ENCODE assay signal across 11 cellular contexts in genomic region chr15:74400915-74401757, GRCh38. TPM values are rescaled to one million over a fixed set of nuclear protein-coding genes. Genes with fewer than 3 reads are reported as not detected.
A peak's percentile ranks its signal among the peaks of the same experiment; 100 is the strongest.
DNase-seq lines count a peak whose midpoint lies in the region; ATAC-seq and TF ChIP-seq lines count a peak whose summit lies in the region.
"Had no signal": no experiment of that assay in that cellular context is flagged by ENCODE, and none has a peak within 500 bp of the region (broad histone marks: within the 10 kb centered on the region; RNA-seq: fewer than 3 reads in every experiment).

No MANE protein-coding gene starts in this region.

- peak overlapping the region; percentile 57 for H3K9ac ChIP-seq in MM.1S (ENCODE audit: low read length)

- no peaks in the 10 kb centered on the region for H3K79me2 ChIP-seq in MM.1S (ENCODE audit: low read length)

- no peak for TF ChIP-seq CTCF in MM.1S (IDR thresholded peaks at IDR 0.05; ENCODE audit: low read length)

- H3K4me1 Mint-ChIP-seq in activated naive CD8-positive, alpha-beta T cell treated with anti-CD3 and anti-CD28 coated beads, Interleukin-2, amount 10 ng/mL, durations not matched to agents 7 days and 5 days, result peaks cover 79% of the 10 kb centered on the region

- H3K9me3 ChIP-seq in MM.1S (replicated peaks; ENCODE audit: insufficient read depth, low read length), result no peaks in the 10 kb centered on the region
- H3K9me3 ChIP-seq: esophagus squamous epithelium had no signal

- POLR2A ChIA-PET in activated naive CD8-positive, alpha-beta T cell treated with anti-CD3 and anti-CD28 coated beads, Interleukin-2, amount 10 ng/mL, durations not matched to agents 7 days and 5 days (lab: Charles Lee), result interaction anchor here (1.0 to 6.3 kb wide), 13 partner anchors 10 to 85 kb away, joined by 3 to 109 read pairs (median 4); partner anchors contain the start of genes SEMA7A and UBL7

- H3K9me3 Mint-ChIP-seq in activated naive CD8-positive, alpha-beta T cell treated with anti-CD3 and anti-CD28 coated beads, Interleukin-2, amount 10 ng/mL, durations not matched to agents 7 days and 5 days, result no peaks in the 10 kb centered on the region

- H4K20me1 ChIP-seq in MM.1S (ENCODE audit: insufficient read depth, low read length), result no peaks in the 10 kb centered on the region

- H3K4me3 ChIP-seq in MM.1S (ENCODE audit: low read length), result no peak overlapping the region
- H3K4me3 ChIP-seq: esophagus squamous epithelium had no signal

- no peaks in the 10 kb centered on the region for H3K27me3 Mint-ChIP-seq in activated naive CD8-positive, alpha-beta T cell treated with anti-CD3 and anti-CD28 coated beads, Interleukin-2, amount 10 ng/mL, durations not matched to agents 7 days and 5 days

- H3K4me2 ChIP-seq in MM.1S (ENCODE audit: low read depth, low read length), result peak overlapping the region; percentile 49

- no peaks in the 10 kb centered on the region for H3K36me3 Mint-ChIP-seq in activated naive CD8-positive, alpha-beta T cell treated with anti-CD3 and anti-CD28 coated beads, Interleukin-2, amount 10 ng/mL, durations not matched to agents 7 days and 5 days

- H3F3A ChIP-seq in MM.1S (ENCODE audit: insufficient read depth, low read length), result peaks cover 34% of the 10 kb centered on the region

- H3K4me1 ChIP-seq in MM.1S (ENCODE audit: low read length), result peaks cover 59% of the 10 kb centered on the region

- no peaks in the 10 kb centered on the region for H3K9me2 ChIP-seq in MM.1S (replicated peaks; ENCODE audit: insufficient read depth, low read length)

- H3K27ac Mint-ChIP-seq in activated naive CD8-positive, alpha-beta T cell treated with anti-CD3 and anti-CD28 coated beads, Interleukin-2, amount 10 ng/mL, durations not matched to agents 7 days and 5 days, result peak overlapping the region; percentile 87

- peak overlapping the region; percentile 95 for H3K27ac ChIP-seq in MM.1S (ENCODE audit: low read length)

- DNase-seq in activated CD8-positive, alpha-beta memory T cell treated with anti-CD3 and anti-CD28 coated beads for 24 hours, result peak; percentile 81
- no peak for DNase-seq in activated CD8-positive, alpha-beta memory T cell treated with anti-CD3 and anti-CD28 coated beads, Interleukin-2, amount 50 U/mL, for 4 hours
- peak; percentile 87 for DNase-seq in MM.1S
- DNase-seq in activated naive CD8-positive, alpha-beta T cell treated with anti-CD3 and anti-CD28 coated beads, Interleukin-2, amount 10 ng/mL, durations not matched to agents 7 days and 5 days, result peak; percentile 56
- DNase-seq in stimulated activated CD4-positive, alpha-beta T cell treated with anti-CD3 and anti-CD28 coated beads, Interleukin-4, amount 100 ng/mL, for 24 hours, result peak; percentile 56
- DNase-seq in CD1c-positive myeloid dendritic cell (ENCODE audit: extremely low spot score), result no peak
- DNase-seq in NCI-H2029 (lab: John Stamatoyannopoulos, UW), result no peak
- DNase-seq: esophagus squamous epithelium, NCI-H1092 treated with DMSO at 0.1 percent for 48 hours had no signal

- ATAC-seq in activated naive CD8-positive, alpha-beta T cell treated with anti-CD3 and anti-CD28 coated beads, Interleukin-2, amount 10 ng/mL, durations not matched to agents 7 days and 5 days (ENCODE audit: low read depth), result peak; percentile 7
- no peak for ATAC-seq in HG02763 (IDR thresholded peaks at IDR 0.05; ENCODE audit: unreplicated experiment)
- ATAC-seq: SK-N-SH treated with all-trans-retinoic acid at 6 μM for 48 hours had no signal

- peak overlapping the region; percentile 53 for H2AFZ ChIP-seq in MM.1S (ENCODE audit: low read length)

- no peaks in the 10 kb centered on the region for H3K36me3 ChIP-seq in MM.1S (replicated peaks; ENCODE audit: insufficient read depth, low read length)
- H3K36me3 ChIP-seq: esophagus squamous epithelium had no signal

- no peaks in the 10 kb centered on the region for H3K27me3 ChIP-seq in MM.1S (replicated peaks; ENCODE audit: insufficient read depth, low read length)

- peak overlapping the region; percentile 70 for H3K4me3 Mint-ChIP-seq in activated naive CD8-positive, alpha-beta T cell treated with anti-CD3 and anti-CD28 coated beads, Interleukin-2, amount 10 ng/mL, durations not matched to agents 7 days and 5 days

RNA-seq across cellular contexts. Expression of gene SEMA7A, which starts 32.6 kb away (rescaled TPM):
- 10 to 100 TPM; 15.2 to 15.8 TPM for total RNA-seq in activated naive CD8-positive, alpha-beta T cell treated with anti-CD3 and anti-CD28 coated beads, Interleukin-2, amount 10 ng/mL, durations not matched to agents 7 days and 5 days

RNA-seq across cellular contexts. Expression of gene CYP11A1, which starts 33.7 kb away (rescaled TPM):
- not detected for total RNA-seq in activated naive CD8-positive, alpha-beta T cell treated with anti-CD3 and anti-CD28 coated beads, Interleukin-2, amount 10 ng/mL, durations not matched to agents 7 days and 5 days

RNA-seq across cellular contexts. Expression of gene UBL7, which starts 59.8 kb away (rescaled TPM):
- 10 to 100 TPM; 55.3 to 63.2 TPM for total RNA-seq in activated naive CD8-positive, alpha-beta T cell treated with anti-CD3 and anti-CD28 coated beads, Interleukin-2, amount 10 ng/mL, durations not matched to agents 7 days and 5 days

Comparison
In these comparisons a context has a peak if more than half of its experiments do, and no peak if none do; other contexts are left out.
1. DNase-seq: peak in activated CD8-positive, alpha-beta memory T cell treated with anti-CD3 and anti-CD28 coated beads for 24 hours (single experiment), MM.1S (single experiment), activated naive CD8-positive, alpha-beta T cell treated with anti-CD3 and anti-CD28 coated beads, Interleukin-2, amount 10 ng/mL, durations not matched to agents 7 days and 5 days (single experiment) and stimulated activated CD4-positive, alpha-beta T cell treated with anti-CD3 and anti-CD28 coated beads, Interleukin-4, amount 100 ng/mL, for 24 hours (single experiment); none in activated CD8-positive, alpha-beta memory T cell treated with anti-CD3 and anti-CD28 coated beads, Interleukin-2, amount 50 U/mL, for 4 hours (single experiment), CD1c-positive myeloid dendritic cell (single experiment) and NCI-H2029 (single experiment).